ENCODE assay signal across 11 cellular contexts in genomic region chr11:117997436-117998200, GRCh38. TPM values are rescaled to one million over a fixed set of nuclear protein-coding genes. Genes with fewer than 3 reads are reported as not detected.
DNase-seq lines count a peak whose midpoint lies in the region; ATAC-seq and TF ChIP-seq lines count a peak whose summit lies in the region.
"Had no signal": no experiment of that assay in that cellular context is flagged by ENCODE, and none has a peak within 500 bp of the region (broad histone marks: within the 10 kb centered on the region; RNA-seq: fewer than 3 reads in every experiment).

No MANE protein-coding gene starts in this region.

- H3K4me1 ChIP-seq in neural progenitor cell: peaks cover 18% of the 10 kb centered on the region

- DNase-seq in central memory CD8-positive, alpha-beta T cell (ENCODE audit: low spot score in 2 of 2): no peak
- DNase-seq in islet precursor cell: no peak
- DNase-seq in H7: no peak
- no peak for DNase-seq in neural progenitor cell (ENCODE audit: low spot score)
- no peak for DNase-seq in DMS79 treated with DMSO at 0.1 percent for 48 hours (lab: John Stamatoyannopoulos, UW)
- DNase-seq: T-helper 9 cell had no signal

- no peak overlapping the region for H3K27ac ChIP-seq in neural progenitor cell
- H3K27ac ChIP-seq: epithelial cell of prostate had no signal

- H2AFZ ChIP-seq in neural progenitor cell (replicated peaks): no peak overlapping the region

- H3K9me3 ChIP-seq in neural progenitor cell (ENCODE audit: low read depth): no peaks in the 10 kb centered on the region

- H3K4me3 ChIP-seq in H7 (ENCODE audit: insufficient read depth, low read depth, low read length) (no peak overlapping the region), neural progenitor cell (no peak overlapping the region)

- H3K4me3 Mint-ChIP-seq in central memory CD8-positive, alpha-beta T cell: peak overlapping the region; percentile 27
- H3K4me3 Mint-ChIP-seq in neural progenitor cell: no peak overlapping the region

- H3K36me3 Mint-ChIP-seq in central memory CD8-positive, alpha-beta T cell (ENCODE audit: insufficient read depth): peaks cover 89% of the 10 kb centered on the region
- H3K36me3 Mint-ChIP-seq in neural progenitor cell: no peaks in the 10 kb centered on the region

- ATAC-seq in GM18498 (IDR thresholded peaks at IDR 0.05; ENCODE audit: unreplicated experiment): peak; percentile 21
- peak; percentile 19 for ATAC-seq in GM21390 (IDR thresholded peaks at IDR 0.05; ENCODE audit: unreplicated experiment)
- peak; percentile 16 for ATAC-seq in HG03520 (IDR thresholded peaks at IDR 0.05; ENCODE audit: unreplicated experiment)
- no peak for ATAC-seq in central memory CD8-positive, alpha-beta T cell (replicated peaks; ENCODE audit: extremely low read depth, poor library complexity, severe bottlenecking)

- no peaks in the 10 kb centered on the region for H3K27me3 Mint-ChIP-seq in central memory CD8-positive, alpha-beta T cell
- H3K27me3 Mint-ChIP-seq in neural progenitor cell (ENCODE audit: insufficient read depth, low read depth): peaks cover 9% of the 10 kb centered on the region

- peaks cover 94% of the 10 kb centered on the region for H3K4me1 Mint-ChIP-seq in central memory CD8-positive, alpha-beta T cell
- peaks cover 6% of the 10 kb centered on the region for H3K4me1 Mint-ChIP-seq in neural progenitor cell

- TF ChIP-seq CTCF in neural progenitor cell (IDR thresholded peaks at IDR 0.05): no peak

- H4K20me1 ChIP-seq in neural progenitor cell (ENCODE audit: low read depth): no peaks in the 10 kb centered on the region

- no peak overlapping the region for H3K9ac ChIP-seq in neural progenitor cell

- peak overlapping the region; percentile 90 for H3K27ac Mint-ChIP-seq in central memory CD8-positive, alpha-beta T cell (ENCODE audit: low read depth)
- no peak overlapping the region for H3K27ac Mint-ChIP-seq in neural progenitor cell

- no peak overlapping the region for H3K4me2 ChIP-seq in neural progenitor cell

- H3F3A ChIP-seq in neural progenitor cell (ENCODE audit: low read depth): peaks cover 9% of the 10 kb centered on the region

- no peaks in the 10 kb centered on the region for H3K9me3 Mint-ChIP-seq in central memory CD8-positive, alpha-beta T cell
- H3K9me3 Mint-ChIP-seq in neural progenitor cell: no peaks in the 10 kb centered on the region

- H3K27me3 ChIP-seq in H7 (ENCODE audit: control insufficient read depth, insufficient read depth, low read length): no peaks in the 10 kb centered on the region
- H3K27me3 ChIP-seq in neural progenitor cell: no peaks in the 10 kb centered on the region

- H3K79me2 ChIP-seq in neural progenitor cell (ENCODE audit: low read depth): no peaks in the 10 kb centered on the region

- no peaks in the 10 kb centered on the region for H3K36me3 ChIP-seq in H7 (replicated peaks; ENCODE audit: control insufficient read depth, insufficient read depth, low read length)
- no peaks in the 10 kb centered on the region for H3K36me3 ChIP-seq in neural progenitor cell

RNA-seq across cellular contexts. Expression of gene IL10RA, which starts 11.4 kb away (rescaled TPM):
- total RNA-seq in H7 (2014; rRNA removed; shearing (Covaris generic)): not detected in 2 replicates
- total RNA-seq in neural progenitor cell (ENCODE audit: low replicate concordance): 0.12 TPM in 1 of 2 replicates, not detected in the other
- total RNA-seq: osteocyte had no signal
